3 cellular contexts compared by ENCODE assay signal in genomic region chr1:188188317-188188716, GRCh38.
TF ChIP-seq lines count a peak whose summit lies in the region.

No MANE protein-coding gene starts in this region.

TF ChIP-seq in GM23338, 12 proteins besides CTCF, POLR2A, EP300 and RAD21 (continues in another document):
- no peak for TF ChIP-seq ZNF462 (CRISPR knock-in tag; IDR thresholded peaks at IDR 0.05)

TF ChIP-seq in endothelial cell of umbilical vein, 7 proteins besides CTCF, POLR2A, EP300 and RAD21:
- no peak for TF ChIP-seq FOS (IDR thresholded peaks at IDR 0.05; ENCODE audit: borderline replicate concordance, insufficient read depth, low read length)
- no peak for TF ChIP-seq POLR2AphosphoS5 (IDR thresholded peaks at IDR 0.05; ENCODE audit: insufficient read depth, low read depth, low read length)
- TF ChIP-seq GATA2 (IDR thresholded peaks at IDR 0.05; ENCODE audit: insufficient read depth, insufficient read length, low read depth, low read length): peak; percentile 20

TF ChIP-seq in HepG2, 621 proteins besides CTCF, POLR2A, EP300 and RAD21:
- TF ChIP-seq MED1 (CRISPR knock-in tag; IDR thresholded peaks at IDR 0.05) (no peak), FOXK1 (CRISPR knock-in tag; IDR thresholded peaks at IDR 0.05; ENCODE audit: borderline replicate concordance, low read depth) (no peak), SSRP1 (CRISPR knock-in tag; IDR thresholded peaks at IDR 0.05) (no peak), KMT2A (CRISPR knock-in tag; IDR thresholded peaks at IDR 0.05) (no peak), ZNF432 (CRISPR knock-in tag; IDR thresholded peaks at IDR 0.05; ENCODE audit: borderline replicate concordance) (no peak), MXD3 (CRISPR knock-in tag; IDR thresholded peaks at IDR 0.05) (no peak), HMGA1 (CRISPR knock-in tag; conservative IDR thresholded peaks at IDR 0.05) (no peak), SALL2 (CRISPR knock-in tag; IDR thresholded peaks at IDR 0.05) (no peak), ZBTB46 (CRISPR knock-in tag; IDR thresholded peaks at IDR 0.05; ENCODE audit: borderline replicate concordance) (no peak), ZNF318 (CRISPR knock-in tag; IDR thresholded peaks at IDR 0.05) (no peak), YEATS2 (CRISPR knock-in tag; IDR thresholded peaks at IDR 0.05; ENCODE audit: borderline replicate concordance) (no peak), MTERF4 (CRISPR knock-in tag; IDR thresholded peaks at IDR 0.05) (no peak), CEBPB (IDR thresholded peaks at IDR 0.05; ENCODE audit: borderline replicate concordance, low read depth, low read length) (no peak), SKIL (CRISPR knock-in tag; IDR thresholded peaks at IDR 0.05; ENCODE audit: borderline replicate concordance) (no peak), ZNF672 (CRISPR knock-in tag; IDR thresholded peaks at IDR 0.05) (no peak), ZSCAN25 (CRISPR knock-in tag; IDR thresholded peaks at IDR 0.05) (no peak)
